ENCODE assay signal across 15 cellular contexts in genomic region chr11:2523821-2524391, GRCh38.
DNase-seq lines count a peak whose midpoint lies in the region; ATAC-seq, FAIRE-seq and TF ChIP-seq lines count a peak whose summit lies in the region.
"Had no signal": no experiment of that assay in that cellular context is flagged by ENCODE, and none has a peak within 500 bp of the region (broad histone marks: within the 10 kb centered on the region; RNA-seq: fewer than 3 reads in every experiment).

No MANE protein-coding gene starts in this region.

- TF ChIP-seq EP300 in HepG2 (IDR thresholded peaks at IDR 0.05; ENCODE audit: low read depth in 2 of 2, low read length in 2 of 2) (no peak), HepG2 (CRISPR knock-in tag; IDR thresholded peaks at IDR 0.05; ENCODE audit: borderline replicate concordance) (no peak)

- no peak for TF ChIP-seq RAD21 in HepG2 (CRISPR knock-in tag; IDR thresholded peaks at IDR 0.05)

- no peaks in the 10 kb centered on the region for H3K79me2 ChIP-seq in HepG2 (ENCODE audit: insufficient read depth, low read length)

- intact Hi-C loops in right lobe of liver (cut with DNase I) (loop anchor here in 1 of 2 donors (10.0 kb wide), 1 partner anchor 319 kb away; no protein-coding TSS in a partner anchor), HepG2 (cut with micrococcal nuclease; ENCODE audit: unreplicated experiment) (no loop called here), natural killer cell (cut with micrococcal nuclease) (no loop called here), upper lobe of right lung (cut with DNase I) (no loop called here)

- H3K9me3 Mint-ChIP-seq in natural killer cell: no peaks in the 10 kb centered on the region

- H4K20me1 ChIP-seq in HepG2 (ENCODE audit: insufficient read depth, low read length): peaks cover 6% of the 10 kb centered on the region; the same call in 1 of the 2 replicates

- H3K36me3 Mint-ChIP-seq in natural killer cell: no peaks in the 10 kb centered on the region

- H3K4me1 Mint-ChIP-seq in natural killer cell: peaks cover 0 to 5% of the 10 kb centered on the region in 2 donors

- no peak overlapping the region for H3K9ac ChIP-seq in HepG2 (ENCODE audit: insufficient read depth, low read depth, low read length)
- H3K9ac ChIP-seq: KMS-11 had no signal

- no peak for ATAC-seq in right lobe of liver
- ATAC-seq in HepG2: no peak
- no peak for ATAC-seq in natural killer cell
- ATAC-seq in upper lobe of right lung: no peak

- TF ChIP-seq CTCF in right lobe of liver (IDR thresholded peaks at IDR 0.05) (no peak), HepG2 (CRISPR knock-in tag; IDR thresholded peaks at IDR 0.05) (no peak), natural killer cell (IDR thresholded peaks at IDR 0.05) (no peak), upper lobe of right lung (IDR thresholded peaks at IDR 0.05) (no peak)

- no peak overlapping the region for H2AFZ ChIP-seq in HepG2 (ENCODE audit: low read length)

- H3K9me3 ChIP-seq in right lobe of liver (no peaks in the 10 kb centered on the region), HepG2 (ENCODE audit: low read length) (no peaks in the 10 kb centered on the region), upper lobe of right lung (no peaks in the 10 kb centered on the region), small intestine (ENCODE audit: control insufficient read depth, low read depth) (no peaks in the 10 kb centered on the region)

- H3K4me3 ChIP-seq in right lobe of liver: no peak overlapping the region
- no peak overlapping the region for H3K4me3 ChIP-seq in HepG2 (replicated peaks in 1 of 3; ENCODE audit: insufficient read depth in 1 of 3, low read depth in 2 of 3, low read length in 3 of 3)
- H3K4me3 ChIP-seq in upper lobe of right lung: no peak overlapping the region
- H3K4me3 ChIP-seq in small intestine (ENCODE audit: low read depth in 1 of 2, low read length in 2 of 2): no peak overlapping the region

- POLR2A ChIA-PET in HepG2 (lab: Yijun Ruan, JAX): no interaction called here

- H3K36me3 ChIP-seq in right lobe of liver (no peaks in the 10 kb centered on the region), HepG2 (replicated peaks in 1 of 2; ENCODE audit: control insufficient read depth in 1 of 2, insufficient read depth in 2 of 2, low read length in 2 of 2) (no peaks in the 10 kb centered on the region), upper lobe of right lung (no peaks in the 10 kb centered on the region), small intestine (ENCODE audit: control insufficient read depth in 2 of 2, insufficient read depth in 2 of 2, low read length in 2 of 2) (no peaks in the 10 kb centered on the region)

- no peak for FAIRE-seq in HepG2 (lab: Jason Lieb, UNC)
- FAIRE-seq in H54 (lab: Jason Lieb, UNC): no peak
- FAIRE-seq in small intestine (lab: Jason Lieb, UNC): no peak
- FAIRE-seq: RCC 7860 had no signal

- H3K27ac ChIP-seq in right lobe of liver: no peak overlapping the region
- H3K27ac ChIP-seq in HepG2 (ENCODE audit: extremely low read length, insufficient read depth, low read length): no peak overlapping the region
- no peak overlapping the region for H3K27ac ChIP-seq in upper lobe of right lung
- H3K27ac ChIP-seq in caudate nucleus (ENCODE audit: low read depth, low read length): no peak overlapping the region
- no peak overlapping the region for H3K27ac ChIP-seq in small intestine (ENCODE audit: low read depth in 1 of 2, low read length in 1 of 2)
- H3K27ac ChIP-seq: KMS-11 had no signal

- no peak for TF ChIP-seq POLR2A in right lobe of liver (IDR thresholded peaks at IDR 0.05)
- no peak for TF ChIP-seq POLR2A in HepG2 (IDR thresholded peaks at IDR 0.05; ENCODE audit: insufficient read depth in 1 of 2, low read depth in 2 of 2, low read length in 2 of 2)
- TF ChIP-seq POLR2A in H54 (IDR thresholded peaks at IDR 0.05; ENCODE audit: low read depth, low read length): no peak

- in situ Hi-C loops in HepG2 (cut with HindIII; ENCODE audit: extremely low pct_ligation_motif_present, low pct_unique_long_range_greater_than_20kb): loop anchor here (10.0 kb wide), 1 partner anchor 329 kb away; no protein-coding TSS in a partner anchor

- BruUV-seq in HepG2 (replicated peaks; lab: Mats Ljungman, UMichigan): no TSS peak

- no peak overlapping the region for H3K4me3 Mint-ChIP-seq in natural killer cell

- no peak overlapping the region for H3K4me2 ChIP-seq in HepG2 (ENCODE audit: low read depth, low read length)
- H3K4me2 ChIP-seq: KMS-11 had no signal

- CTCF ChIA-PET in HepG2 (lab: Yijun Ruan, JAX; ENCODE audit: low intra/inter-chr PET ratio, low total read pairs): no interaction called here

- no peak overlapping the region for H3K27ac Mint-ChIP-seq in natural killer cell

- WGBS in right lobe of liver (ENCODE audit: insufficient coverage, low coverage, low lambda C conversion rate, missing lambda C conversion rate): 58% methylated on average over 7 of the region's 18 CpGs
- 7% methylated on average over 6 of the region's 18 CpGs for WGBS in HepG2 (ENCODE audit: low lambda C conversion rate)
- WGBS in small intestine, 3 donors: 81 to 82% (median 82%) methylated on average over 18 of the region's 18 CpGs

- H3K4me1 ChIP-seq in right lobe of liver: no peaks in the 10 kb centered on the region
- peaks cover 6% of the 10 kb centered on the region; the same call in 1 of the 2 replicates for H3K4me1 ChIP-seq in HepG2 (ENCODE audit: insufficient read depth, low read length)
- peaks cover 4% of the 10 kb centered on the region for H3K4me1 ChIP-seq in upper lobe of right lung
- H3K4me1 ChIP-seq in small intestine (ENCODE audit: control insufficient read depth in 2 of 2, insufficient read depth in 1 of 2, low read depth in 1 of 2, low read length in 1 of 2): peaks cover 0 to 3% of the 10 kb centered on the region in 2 donors

- H3K27me3 ChIP-seq in right lobe of liver (no peaks in the 10 kb centered on the region), HepG2 (ENCODE audit: control insufficient read depth in 1 of 2, insufficient read depth in 2 of 2, low read length in 2 of 2) (peaks cover 28 to 94% of the 10 kb centered on the region in 2 experiments), upper lobe of right lung (no peaks in the 10 kb centered on the region), small intestine (ENCODE audit: control insufficient read depth in 2 of 2, insufficient read depth in 2 of 2, low read length in 2 of 2) (no peaks in the 10 kb centered on the region)

- peaks cover 16 to 27% of the 10 kb centered on the region in 2 donors for H3K27me3 Mint-ChIP-seq in natural killer cell (ENCODE audit: low read depth in 2 of 2)

- DNase-seq in right lobe of liver (peak in 2 of 3 donors; percentile 14 to 38), HepG2 (ENCODE audit: low spot score) (no peak), ecto neural progenitor cell (ENCODE audit: low spot score) (peak; percentile 42), natural killer cell (peak; percentile 7), upper lobe of right lung (peak; percentile 43), H54 (ENCODE audit: insufficient read length, low spot score) (no peak), caudate nucleus (lab: John Stamatoyannopoulos, UW) (no peak), small intestine (no peak)
- DNase-seq: activated CD4-positive, alpha-beta T cell treated with anti-CD3 and anti-CD28 coated beads, Interleukin-2, amount 50 U/mL, for 4 hours; DMS79 treated with DMSO at 0.1 percent for 48 hours; hypothalamus; NCI-H1436; occipital lobe had no signal

TF ChIP-seq in HepG2, 621 proteins besides CTCF, POLR2A, EP300 and RAD21:
- TF ChIP-seq ZUFSP (CRISPR knock-in tag; IDR thresholded peaks at IDR 0.05; ENCODE audit: borderline replicate concordance) (no peak), ONECUT2 (CRISPR knock-in tag; IDR thresholded peaks at IDR 0.05) (no peak), LBX2 (CRISPR knock-in tag; IDR thresholded peaks at IDR 0.05; ENCODE audit: borderline replicate concordance) (no peak), ZNF460 (CRISPR knock-in tag; IDR thresholded peaks at IDR 0.05; ENCODE audit: borderline replicate concordance) (no peak), ATF7-NPFF (CRISPR knock-in tag; IDR thresholded peaks at IDR 0.05; ENCODE audit: low read depth) (no peak), ZNF891 (CRISPR knock-in tag; IDR thresholded peaks at IDR 0.05) (no peak), ZNF335 (CRISPR knock-in tag; IDR thresholded peaks at IDR 0.05) (no peak), ZNF879 (CRISPR knock-in tag; IDR thresholded peaks at IDR 0.05) (no peak), SPEN (CRISPR knock-in tag; IDR thresholded peaks at IDR 0.05; ENCODE audit: low read depth) (no peak), ZNF713 (CRISPR knock-in tag; IDR thresholded peaks at IDR 0.05) (no peak), ZNF136 (CRISPR knock-in tag; IDR thresholded peaks at IDR 0.05; ENCODE audit: low read depth) (no peak), ZNF580 (CRISPR knock-in tag; IDR thresholded peaks at IDR 0.05; ENCODE audit: borderline replicate concordance, low read depth) (no peak)

Comparison
In these comparisons a context has a peak if more than half of its experiments do, and no peak if none do; other contexts are left out.
1. DNase-seq: peak in right lobe of liver (2 of 3), ecto neural progenitor cell (single experiment), natural killer cell (single experiment) and upper lobe of right lung (single experiment); none in HepG2 (single experiment), H54 (single experiment), caudate nucleus (0 of 61) and small intestine (single experiment).